ENCODE assay signal across 14 cellular contexts in genomic region chr4:90951037-90951436, GRCh38.
DNase-seq lines count a peak whose midpoint lies in the region; FAIRE-seq and TF ChIP-seq lines count a peak whose summit lies in the region.
"Had no signal": no experiment of that assay in that cellular context is flagged by ENCODE, and none has a peak within 500 bp of the region (broad histone marks: within the 10 kb centered on the region; RNA-seq: fewer than 3 reads in every experiment).

No MANE protein-coding gene starts in this region.

- no peaks in the 10 kb centered on the region for H3K9me3 Mint-ChIP-seq in mesothelial cell of epicardium

- H3K27ac ChIP-seq in PC-9, result no peak overlapping the region
- no peak overlapping the region for H3K27ac ChIP-seq in small intestine (ENCODE audit: low read depth in 1 of 2, low read length in 1 of 2)
- H3K27ac ChIP-seq: HL-60 had no signal

- BruUV-seq in PC-9 (replicated peaks; lab: Mats Ljungman, UMichigan), result no TSS peak

- H3K4me1 Mint-ChIP-seq in mesothelial cell of epicardium, result peaks cover 25% of the 10 kb centered on the region

- no peaks in the 10 kb centered on the region for H3K27me3 Mint-ChIP-seq in mesothelial cell of epicardium (ENCODE audit: low read depth)

- H3K27me3 ChIP-seq in PC-9 (ENCODE audit: insufficient read depth, low read depth) (no peaks in the 10 kb centered on the region), small intestine (ENCODE audit: control insufficient read depth in 2 of 2, insufficient read depth in 2 of 2, low read length in 2 of 2) (no peaks in the 10 kb centered on the region), H7 (ENCODE audit: control insufficient read depth, insufficient read depth, low read length) (no peaks in the 10 kb centered on the region)

- 14 to 55% (median 32%) methylated on average over 2 of the region's 2 CpGs for WGBS in small intestine, 3 donors

- intact Hi-C loops in PC-9 (cut with micrococcal nuclease; ENCODE audit: unreplicated experiment), result no loop called here

- H3K4me1 ChIP-seq in PC-9 (replicated peaks; ENCODE audit: insufficient read depth), result peaks cover 11% of the 10 kb centered on the region
- H3K4me1 ChIP-seq in small intestine (ENCODE audit: control insufficient read depth in 2 of 2, insufficient read depth in 1 of 2, low read depth in 1 of 2, low read length in 1 of 2), result peaks cover 0 to 2% of the 10 kb centered on the region in 2 donors

- peak; percentile 11 to 13 for DNase-seq in SHP77 (lab: John Stamatoyannopoulos, UW)
- no peak for DNase-seq in SHP77 treated with DMSO at 0.1 percent for 48 hours (lab: John Stamatoyannopoulos, UW)
- peak; percentile 12 to 73 for DNase-seq in PC-9
- DNase-seq in fibroblast of pulmonary artery (ENCODE audit: low read depth), result peak; percentile 80
- DNase-seq in small intestine, result peak; percentile 66
- DNase-seq in mesothelial cell of epicardium (ENCODE audit: low spot score in 2 of 2, unreplicated experiment in 2 of 2), result no peak
- no peak for DNase-seq in NCI-H187 treated with DMSO at 0.1 percent for 48 hours (lab: John Stamatoyannopoulos, UW)
- no peak for DNase-seq in H7
- DNase-seq: cerebellar nuclear complex; GF-D8; glutamatergic neuron; NCI-H524; stimulated activated naive CD4-positive, alpha-beta T cell had no signal

- H3K4me3 ChIP-seq in PC-9, result no peak overlapping the region
- H3K4me3 ChIP-seq in fibroblast of pulmonary artery (replicated peaks; ENCODE audit: low read depth, low read length), result no peak overlapping the region
- H3K4me3 ChIP-seq in small intestine (ENCODE audit: low read depth in 1 of 2, low read length in 2 of 2), result no peak overlapping the region
- H3K4me3 ChIP-seq in H7 (ENCODE audit: insufficient read depth, low read depth, low read length), result no peak overlapping the region

- H3K36me3 ChIP-seq in PC-9 (ENCODE audit: low read depth) (no peaks in the 10 kb centered on the region), small intestine (ENCODE audit: control insufficient read depth in 2 of 2, insufficient read depth in 2 of 2, low read length in 2 of 2) (no peaks in the 10 kb centered on the region), H7 (replicated peaks; ENCODE audit: control insufficient read depth, insufficient read depth, low read length) (no peaks in the 10 kb centered on the region)

- H3K9me3 ChIP-seq in PC-9 (ENCODE audit: insufficient read depth, low read depth) (no peaks in the 10 kb centered on the region), small intestine (ENCODE audit: control insufficient read depth, low read depth) (no peaks in the 10 kb centered on the region)

- H3K36me3 Mint-ChIP-seq in mesothelial cell of epicardium, result no peaks in the 10 kb centered on the region

- no peaks in the 10 kb centered on the region for H3F3A ChIP-seq in PC-9 (ENCODE audit: insufficient read depth, low read depth)

- H3K79me2 ChIP-seq in PC-9 (ENCODE audit: low read depth), result no peaks in the 10 kb centered on the region

- FAIRE-seq in small intestine (lab: Jason Lieb, UNC), result peak; percentile 39

- no peak overlapping the region for H2AFZ ChIP-seq in PC-9

- TF ChIP-seq CTCF in PC-9 (conservative IDR thresholded peaks at IDR 0.05), result no peak
- TF ChIP-seq CTCF in fibroblast of pulmonary artery (IDR thresholded peaks at IDR 0.05; ENCODE audit: low read length, missing control alignments), result no peak
- no peak for TF ChIP-seq CTCF in mesothelial cell of epicardium (IDR thresholded peaks at IDR 0.05; ENCODE audit: unreplicated experiment)

- no peak overlapping the region for H3K27ac Mint-ChIP-seq in mesothelial cell of epicardium

- no peaks in the 10 kb centered on the region for H3K9me2 ChIP-seq in PC-9 (ENCODE audit: insufficient read depth)

- CTCF ChIA-PET in PC-9 (lab: Charles Lee), result no interaction called here

- H4K20me1 ChIP-seq in PC-9 (ENCODE audit: insufficient read depth), result no peaks in the 10 kb centered on the region

- POLR2A ChIA-PET in PC-9 (lab: Charles Lee; ENCODE audit: unreplicated experiment), result no interaction called here

- no peak overlapping the region for H3K4me2 ChIP-seq in PC-9

- no peak overlapping the region for H3K4me3 Mint-ChIP-seq in mesothelial cell of epicardium

Comparison
In these comparisons a context has a peak if more than half of its experiments do, and no peak if none do; other contexts are left out.
1. DNase-seq: peak in SHP77 (2 of 2), PC-9 (2 of 2), fibroblast of pulmonary artery (single experiment) and small intestine (single experiment); none in SHP77 treated with DMSO at 0.1 percent for 48 hours (single experiment), mesothelial cell of epicardium (0 of 2), NCI-H187 treated with DMSO at 0.1 percent for 48 hours (single experiment) and H7 (single experiment).